ENCODE assay signal across 8 cellular contexts in genomic region chr11:108008656-108009496, GRCh38. TPM values are rescaled to one million over a fixed set of nuclear protein-coding genes. Genes with fewer than 3 reads are reported as not detected.
DNase-seq lines count a peak whose midpoint lies in the region; TF ChIP-seq lines count a peak whose summit lies in the region.

Gene CUL5, plus strand, starts transcription at chr11:108008898. Its CDS starts 451 bp downstream, at chr11:108009349.

- peaks cover 51% of the 10 kb centered on the region for H3K79me2 ChIP-seq in MM.1S (ENCODE audit: low read length)

- H3K27ac ChIP-seq in MM.1S (ENCODE audit: low read length) (peak within 1 kb of the TSS; percentile 79), SJCRH30 (peak within 1 kb of the TSS; percentile 97), neutrophil (peak within 1 kb of the TSS; percentile 87), substantia nigra (ENCODE audit: low read depth, low read length, poor library complexity, severe bottlenecking) (peak within 1 kb of the TSS; percentile 96)

- peak; percentile 85 for TF ChIP-seq CTCF in MM.1S (IDR thresholded peaks at IDR 0.05; ENCODE audit: low read length)
- peak; percentile 52 for TF ChIP-seq CTCF in neutrophil (IDR thresholded peaks at IDR 0.05)

- no peaks in the 10 kb centered on the region for H3K9me2 ChIP-seq in MM.1S (replicated peaks; ENCODE audit: insufficient read depth, low read length)

- peak within 1 kb of the TSS; percentile 94 for H3K4me2 ChIP-seq in MM.1S (ENCODE audit: low read depth, low read length)

- peak within 1 kb of the TSS; percentile 98 for H2AFZ ChIP-seq in MM.1S (ENCODE audit: low read length)

- no peaks in the 10 kb centered on the region for H3K36me3 ChIP-seq in MM.1S (replicated peaks; ENCODE audit: insufficient read depth, low read length)
- no peaks in the 10 kb centered on the region for H3K36me3 ChIP-seq in SJCRH30
- no peaks in the 10 kb centered on the region for H3K36me3 ChIP-seq in neutrophil

- H3K27me3 ChIP-seq in MM.1S (replicated peaks; ENCODE audit: insufficient read depth, low read length) (no peaks in the 10 kb centered on the region), SJCRH30 (no peaks in the 10 kb centered on the region), neutrophil (no peaks in the 10 kb centered on the region)

- H3K4me1 ChIP-seq in MM.1S (ENCODE audit: low read length) (peaks cover 4% of the 10 kb centered on the region), SJCRH30 (no peaks in the 10 kb centered on the region), neutrophil (ENCODE audit: control insufficient read depth in 1 of 2, insufficient read depth in 1 of 2, low read depth in 1 of 2, low read length in 1 of 2) (peaks cover 18 to 19% of the 10 kb centered on the region in 2 experiments)

- H4K20me1 ChIP-seq in MM.1S (ENCODE audit: insufficient read depth, low read length) = no peaks in the 10 kb centered on the region

- H3K9me3 ChIP-seq in MM.1S (replicated peaks; ENCODE audit: insufficient read depth, low read length) (no peaks in the 10 kb centered on the region), SJCRH30 (replicated peaks) (no peaks in the 10 kb centered on the region), neutrophil (no peaks in the 10 kb centered on the region)

- H3K4me3 ChIP-seq in MM.1S (ENCODE audit: low read length) (peak within 1 kb of the TSS; percentile 92), SJCRH30 (peak within 1 kb of the TSS; percentile 95), neutrophil (ENCODE audit: low read depth in 1 of 2, low read length in 1 of 2) (peak within 1 kb of the TSS; percentile 96 to 99)

- peak within 1 kb of the TSS; percentile 96 for H3K9ac ChIP-seq in MM.1S (ENCODE audit: low read length)

- H3F3A ChIP-seq in MM.1S (ENCODE audit: insufficient read depth, low read length) = peaks cover 8% of the 10 kb centered on the region

- peak; percentile 75 for DNase-seq in GM04503 (ENCODE audit: low read depth)
- DNase-seq in HCEC 1CT = peak; percentile 88
- DNase-seq in MM.1S = peak; percentile 93
- peak; percentile 83 to 87 for DNase-seq in SJCRH30
- DNase-seq in activated naive CD4-positive, alpha-beta T cell (lab: John Stamatoyannopoulos, UW) = peak; percentile 75 to 88 (median 79)
- peak; percentile 89 for DNase-seq in foreskin melanocyte
- DNase-seq in substantia nigra (lab: John Stamatoyannopoulos, UW) = peak; percentile 18 to 98 (median 84)

RNA-seq across cellular contexts. Expression of gene CUL5, which starts in this region (rescaled TPM):
- total RNA-seq in SJCRH30 (2014; rRNA removed; shearing (Covaris generic)) = 20.4 and 24.0 TPM in 2 replicates

Comparison
In these comparisons a context has a peak if more than half of its experiments do, and no peak if none do; other contexts are left out.
1. Peak in every context shown above with its lines: DNase-seq, H3K4me3 ChIP-seq and H3K27ac ChIP-seq.